Comparison of ENCODE assay signal across 22 cellular contexts in the genomic region with DNA sequence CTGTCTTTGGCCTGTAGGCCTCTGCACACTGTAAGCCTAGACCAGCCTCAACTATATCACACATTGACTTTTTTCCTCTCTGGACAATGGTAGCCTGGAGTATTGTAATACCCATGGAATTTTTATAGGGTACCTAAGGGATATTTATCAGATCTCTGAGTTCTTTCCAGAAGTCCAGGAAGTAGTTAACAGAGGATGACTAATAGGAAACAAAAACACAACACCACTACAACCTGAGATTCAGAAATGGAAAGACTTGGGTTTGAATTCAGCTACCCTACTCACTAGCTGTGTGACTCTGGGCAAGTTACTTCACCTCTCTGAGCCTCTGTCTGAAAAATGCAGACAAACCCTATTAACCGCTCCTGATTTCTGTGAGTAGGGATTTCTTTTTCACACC. TPM values are rescaled to one million over a fixed set of nuclear protein-coding genes. Genes with fewer than 3 reads are reported as not detected.
DNase-seq lines count a peak whose midpoint lies in the region; ATAC-seq, FAIRE-seq and TF ChIP-seq lines count a peak whose summit lies in the region.
"Had no signal": no experiment of that assay in that cellular context is flagged by ENCODE, and none has a peak within 500 bp of the region (broad histone marks: within the 10 kb centered on the region; RNA-seq: fewer than 3 reads in every experiment).

No MANE protein-coding gene starts in this region.

- H3K79me2 ChIP-seq in HCT116 (ENCODE audit: insufficient read depth, low read length), result no peaks in the 10 kb centered on the region

- ATAC-seq in HCT116, result peak; percentile 20; the same call in 1 of the 2 replicates
- no peak for ATAC-seq in GM18517 (IDR thresholded peaks at IDR 0.05; ENCODE audit: unreplicated experiment)
- ATAC-seq: GM23338 had no signal

- H3K9ac ChIP-seq in HCT116 (ENCODE audit: low read length), result no peak overlapping the region

- H2AFZ ChIP-seq in HCT116 (ENCODE audit: low read depth, low read length, poor library complexity, severe bottlenecking), result no peak overlapping the region
- H2AFZ ChIP-seq: GM23338 had no signal

- no peak for FAIRE-seq in frontal cortex (lab: Jason Lieb, UNC)
- FAIRE-seq: GM19239, HTR-8/SVneo had no signal

- no TSS peak for BruUV-seq in HCT116 (replicated peaks; lab: Mats Ljungman, UMichigan)

- peaks cover 0 to 9% of the 10 kb centered on the region in 2 experiments; a peak in 1 of 4 replicates for H3K4me1 ChIP-seq in HCT116 (ENCODE audit: control insufficient read depth in 1 of 2, insufficient read depth in 2 of 2, low read length in 2 of 2)
- H3K4me1 ChIP-seq: SJCRH30 had no signal

- H3K9me3 ChIP-seq in HCT116 (ENCODE audit: control insufficient read depth in 1 of 2, insufficient read depth in 1 of 2, low read depth in 1 of 2, low read length in 2 of 2) (no peaks in the 10 kb centered on the region), WERI-Rb-1 (ENCODE audit: severe bottlenecking) (no peaks in the 10 kb centered on the region)
- H3K9me3 ChIP-seq: SJCRH30 had no signal

- no peak for TF ChIP-seq RAD21 in HCT116 (IDR thresholded peaks at IDR 0.05; ENCODE audit: low read depth)

- RAD21 ChIA-PET in HCT116 (lab: Charles Lee; ENCODE audit: low non-redundant PET in 1 of 2, low total read pairs in 2 of 2, uncharacterized antibody in 2 of 2, unreplicated experiment in 2 of 2), result no interaction called here

- H3K27ac ChIP-seq in HCT116 (ENCODE audit: low read depth, low read length) (no peak overlapping the region), epithelial cell of prostate (no peak overlapping the region), WERI-Rb-1 (no peak overlapping the region)
- H3K27ac ChIP-seq: RWPE1, SJCRH30 had no signal

- H3K36me3 ChIP-seq in HCT116 (ENCODE audit: control insufficient read depth in 1 of 2, insufficient read depth in 2 of 2, low read length in 2 of 2), result peaks cover 0 to 4% of the 10 kb centered on the region in 2 experiments; a peak in 1 of 4 replicates
- peaks cover 22% of the 10 kb centered on the region for H3K36me3 ChIP-seq in WERI-Rb-1
- H3K36me3 ChIP-seq: SJCRH30 had no signal

- H3K27me3 ChIP-seq in HCT116 (ENCODE audit: insufficient read depth, low read length), result no peaks in the 10 kb centered on the region
- H3K27me3 ChIP-seq in WERI-Rb-1 (ENCODE audit: insufficient read depth, low read depth, severe bottlenecking), result no peaks in the 10 kb centered on the region
- H3K27me3 ChIP-seq: SJCRH30 had no signal

- CTCF ChIA-PET in HCT116 (lab: Charles Lee), result no interaction called here

- TF ChIP-seq POLR2A in HCT116 (IDR thresholded peaks at IDR 0.05; ENCODE audit: borderline replicate concordance, extremely low read depth, insufficient read depth, insufficient read length), result no peak

- DNase-seq in HCT116 (ENCODE audit: low read depth, low spot score) (no peak), M059J (ENCODE audit: low read depth) (peak; percentile 83), epithelial cell of prostate (ENCODE audit: low read depth, low spot score) (peak; percentile 12), WERI-Rb-1 (no peak), frontal cortex (ENCODE audit: low spot score in 2 of 2) (no peak), NCI-H2171 treated with DMSO at 0.1 percent for 48 hours (lab: John Stamatoyannopoulos, UW) (no peak)
- DNase-seq: AML-193, DMS79 treated with DMSO at 0.1 percent for 48 hours, GF-D8, IMR-90, Karpas-422, NCI-H1092 treated with DMSO at 0.1 percent for 48 hours, NCI-H2081 treated with DMSO at 0.1 percent for 48 hours, NCI-H510A treated with DMSO at 0.1 percent for 48 hours, NCI-H82, OCI-M1, SJCRH30 had no signal

- H3K4me3 ChIP-seq in HCT116 (replicated peaks in 1 of 2; ENCODE audit: low read depth in 1 of 2, low read length in 2 of 2) (no peak overlapping the region), WERI-Rb-1 (ENCODE audit: low read depth, low read length) (no peak overlapping the region)
- H3K4me3 ChIP-seq: GM23338, SJCRH30 had no signal

- intact Hi-C loops in HCT116 (cut with micrococcal nuclease), result no loop called here

- H3K9me2 ChIP-seq in HCT116 (ENCODE audit: insufficient read depth), result no peaks in the 10 kb centered on the region

- POLR2A ChIA-PET in HCT116 (lab: Charles Lee), result no interaction called here

- H3K4me2 ChIP-seq in HCT116 (ENCODE audit: low read length), result 0 out of 2 replicates have a peak overlapping the region, but pooled peaks have one; percentile 3
- H3K4me2 ChIP-seq: GM23338 had no signal

- TF ChIP-seq CTCF in HCT116 (IDR thresholded peaks at IDR 0.05 in 2 of 3, conservative IDR thresholded peaks at IDR 0.05 in 1 of 3; ENCODE audit: borderline replicate concordance in 1 of 3, insufficient read depth in 1 of 3, low read depth in 2 of 3, low read length in 2 of 3), result no peak
- TF ChIP-seq CTCF in WERI-Rb-1 (IDR thresholded peaks at IDR 0.05; ENCODE audit: low read depth, low read length), result no peak

- no peaks in the 10 kb centered on the region for H4K20me1 ChIP-seq in HCT116 (ENCODE audit: insufficient read depth)

TF ChIP-seq in HCT116, 20 proteins besides CTCF, POLR2A, EP300 and RAD21 (continues in another document):
- TF ChIP-seq, protein P1, sequence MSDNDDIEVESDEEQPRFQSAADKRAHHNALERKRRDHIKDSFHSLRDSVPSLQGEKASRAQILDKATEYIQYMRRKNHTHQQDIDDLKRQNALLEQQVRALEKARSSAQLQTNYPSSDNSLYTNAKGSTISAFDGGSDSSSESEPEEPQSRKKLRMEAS (IDR thresholded peaks at IDR 0.05), result no peak
- TF ChIP-seq, protein P2, sequence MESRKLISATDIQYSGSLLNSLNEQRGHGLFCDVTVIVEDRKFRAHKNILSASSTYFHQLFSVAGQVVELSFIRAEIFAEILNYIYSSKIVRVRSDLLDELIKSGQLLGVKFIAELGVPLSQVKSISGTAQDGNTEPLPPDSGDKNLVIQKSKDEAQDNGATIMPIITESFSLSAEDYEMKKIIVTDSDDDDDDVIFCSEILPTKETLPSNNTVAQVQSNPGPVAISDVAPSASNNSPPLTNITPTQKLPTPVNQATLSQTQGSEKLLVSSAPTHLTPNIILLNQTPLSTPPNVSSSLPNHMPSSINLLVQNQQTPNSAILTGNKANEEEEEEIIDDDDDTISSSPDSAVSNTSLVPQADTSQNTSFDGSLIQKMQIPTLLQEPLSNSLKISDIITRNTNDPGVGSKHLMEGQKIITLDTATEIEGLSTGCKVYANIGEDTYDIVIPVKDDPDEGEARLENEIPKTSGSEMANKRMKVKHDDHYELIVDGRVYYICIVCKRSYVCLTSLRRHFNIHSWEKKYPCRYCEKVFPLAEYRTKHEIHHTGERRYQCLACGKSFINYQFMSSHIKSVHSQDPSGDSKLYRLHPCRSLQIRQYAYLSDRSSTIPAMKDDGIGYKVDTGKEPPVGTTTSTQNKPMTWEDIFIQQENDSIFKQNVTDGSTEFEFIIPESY (IDR thresholded peaks at IDR 0.05; ENCODE audit: extremely low read depth, insufficient replicate concordance, low read length), result no peak
- TF ChIP-seq SRF (IDR thresholded peaks at IDR 0.05; ENCODE audit: low read depth), result no peak
- no peak for TF ChIP-seq ZNF274 (IDR thresholded peaks at IDR 0.05; ENCODE audit: low read depth, low read length)
- no peak for TF ChIP-seq SIN3A (IDR thresholded peaks at IDR 0.05; ENCODE audit: low read depth)
- TF ChIP-seq POLR2AphosphoS5 (IDR thresholded peaks at IDR 0.05; ENCODE audit: low read depth, low read length), result no peak
- no peak for TF ChIP-seq CBX3 (IDR thresholded peaks at IDR 0.05; ENCODE audit: low read depth)
- TF ChIP-seq EZH2phosphoT487 (IDR thresholded peaks at IDR 0.05; ENCODE audit: borderline replicate concordance), result no peak
- TF ChIP-seq, protein P3, sequence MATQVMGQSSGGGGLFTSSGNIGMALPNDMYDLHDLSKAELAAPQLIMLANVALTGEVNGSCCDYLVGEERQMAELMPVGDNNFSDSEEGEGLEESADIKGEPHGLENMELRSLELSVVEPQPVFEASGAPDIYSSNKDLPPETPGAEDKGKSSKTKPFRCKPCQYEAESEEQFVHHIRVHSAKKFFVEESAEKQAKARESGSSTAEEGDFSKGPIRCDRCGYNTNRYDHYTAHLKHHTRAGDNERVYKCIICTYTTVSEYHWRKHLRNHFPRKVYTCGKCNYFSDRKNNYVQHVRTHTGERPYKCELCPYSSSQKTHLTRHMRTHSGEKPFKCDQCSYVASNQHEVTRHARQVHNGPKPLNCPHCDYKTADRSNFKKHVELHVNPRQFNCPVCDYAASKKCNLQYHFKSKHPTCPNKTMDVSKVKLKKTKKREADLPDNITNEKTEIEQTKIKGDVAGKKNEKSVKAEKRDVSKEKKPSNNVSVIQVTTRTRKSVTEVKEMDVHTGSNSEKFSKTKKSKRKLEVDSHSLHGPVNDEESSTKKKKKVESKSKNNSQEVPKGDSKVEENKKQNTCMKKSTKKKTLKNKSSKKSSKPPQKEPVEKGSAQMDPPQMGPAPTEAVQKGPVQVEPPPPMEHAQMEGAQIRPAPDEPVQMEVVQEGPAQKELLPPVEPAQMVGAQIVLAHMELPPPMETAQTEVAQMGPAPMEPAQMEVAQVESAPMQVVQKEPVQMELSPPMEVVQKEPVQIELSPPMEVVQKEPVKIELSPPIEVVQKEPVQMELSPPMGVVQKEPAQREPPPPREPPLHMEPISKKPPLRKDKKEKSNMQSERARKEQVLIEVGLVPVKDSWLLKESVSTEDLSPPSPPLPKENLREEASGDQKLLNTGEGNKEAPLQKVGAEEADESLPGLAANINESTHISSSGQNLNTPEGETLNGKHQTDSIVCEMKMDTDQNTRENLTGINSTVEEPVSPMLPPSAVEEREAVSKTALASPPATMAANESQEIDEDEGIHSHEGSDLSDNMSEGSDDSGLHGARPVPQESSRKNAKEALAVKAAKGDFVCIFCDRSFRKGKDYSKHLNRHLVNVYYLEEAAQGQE (IDR thresholded peaks at IDR 0.05; ENCODE audit: low read depth), result no peak
- TF ChIP-seq YY1 (IDR thresholded peaks at IDR 0.05; ENCODE audit: extremely low read depth, insufficient replicate concordance, low read depth, low read length), result no peak
- TF ChIP-seq ELF1 (IDR thresholded peaks at IDR 0.05; ENCODE audit: borderline replicate concordance, low read depth), result no peak
- no peak for TF ChIP-seq FOSL1 (IDR thresholded peaks at IDR 0.05; ENCODE audit: low read depth)
- TF ChIP-seq, protein P4, sequence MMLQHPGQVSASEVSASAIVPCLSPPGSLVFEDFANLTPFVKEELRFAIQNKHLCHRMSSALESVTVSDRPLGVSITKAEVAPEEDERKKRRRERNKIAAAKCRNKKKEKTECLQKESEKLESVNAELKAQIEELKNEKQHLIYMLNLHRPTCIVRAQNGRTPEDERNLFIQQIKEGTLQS (IDR thresholded peaks at IDR 0.05), result no peak
- no peak for TF ChIP-seq JUND (IDR thresholded peaks at IDR 0.05)
- no peak for TF ChIP-seq SP1 (IDR thresholded peaks at IDR 0.05; ENCODE audit: low read depth)
- TF ChIP-seq EGR1 (IDR thresholded peaks at IDR 0.05; ENCODE audit: low read depth), result no peak
- no peak for TF ChIP-seq CEBPB (IDR thresholded peaks at IDR 0.05; ENCODE audit: low read depth)
- TF ChIP-seq TCF7L2 (IDR thresholded peaks at IDR 0.05; ENCODE audit: borderline replicate concordance, extremely low read depth, insufficient read depth, insufficient read length), result no peak
- no peak for TF ChIP-seq EZH2 (IDR thresholded peaks at IDR 0.05)

RNA-seq across cellular contexts. Expression of a gene that starts 7.7 kb away (rescaled TPM):
- total RNA-seq in HCT116 (2021; ENCODE audit: unreplicated experiment), result 18.5 TPM
- polyA plus RNA-seq in HCT116 (2012), result 15.7 and 18.6 TPM in 2 replicates
- total RNA-seq in M059J (2014; rRNA removed; shearing (Covaris generic)), result 37.8 and 48.1 TPM in 2 replicates
- total RNA-seq in frontal cortex, result 17.9 TPM

Comparison
In these comparisons a context has a peak if more than half of its experiments do, and no peak if none do; other contexts are left out.
1. DNase-seq: peak in M059J (single experiment) and epithelial cell of prostate (single experiment); none in HCT116 (single experiment), WERI-Rb-1 (single experiment), frontal cortex (0 of 2) and NCI-H2171 treated with DMSO at 0.1 percent for 48 hours (single experiment).